Comparison of ENCODE assay signal across 7 cellular contexts in genomic region chr9:70552561-70552960, GRCh38.
"Had no signal": no experiment of that assay in that cellular context is flagged by ENCODE, and none has a peak within 500 bp of the region (broad histone marks: within the 10 kb centered on the region; RNA-seq: fewer than 3 reads in every experiment).

No MANE protein-coding gene starts in this region.

- DNase-seq: GOT3, H9, HCEC 1CT, KBM-7 had no signal

- H3K9ac ChIP-seq: KMS-11 had no signal

- H3K4me2 ChIP-seq: KMS-11 had no signal

- FAIRE-seq: H54, HTR-8/SVneo had no signal

- H3K27ac ChIP-seq: KMS-11 had no signal
